1 cellular context compared by ENCODE assay signal in genomic region chr13:79328510-79328909, GRCh38.
A peak's percentile ranks its signal among the peaks of the same experiment; 100 is the strongest.
TF ChIP-seq lines count a peak whose summit lies in the region.

No MANE protein-coding gene starts in this region.

TF ChIP-seq in HepG2, 621 proteins besides CTCF, POLR2A, EP300 and RAD21 (continued from another document):
- TF ChIP-seq MTERF4 (CRISPR knock-in tag; IDR thresholded peaks at IDR 0.05): no peak
- TF ChIP-seq ZNF205 (CRISPR knock-in tag; IDR thresholded peaks at IDR 0.05): no peak
- no peak for TF ChIP-seq JDP2 (CRISPR knock-in tag; IDR thresholded peaks at IDR 0.05; ENCODE audit: borderline replicate concordance)
- no peak for TF ChIP-seq ZNF510 (CRISPR knock-in tag; IDR thresholded peaks at IDR 0.05; ENCODE audit: low read depth)
- no peak for TF ChIP-seq ZGPAT (CRISPR knock-in tag; IDR thresholded peaks at IDR 0.05)
- no peak for TF ChIP-seq EHMT2 (IDR thresholded peaks at IDR 0.05; ENCODE audit: borderline replicate concordance, low read depth, low read length)
- peak; percentile 70 to 90 for TF ChIP-seq MAFK (conservative IDR thresholded peaks at IDR 0.05 in 1 of 2, IDR thresholded peaks at IDR 0.05 in 1 of 2; ENCODE audit: low read length in 2 of 2)
- no peak for TF ChIP-seq CCAR2 (optimal IDR thresholded peaks at IDR 0.05; ENCODE audit: low read depth, low read length)
- no peak for TF ChIP-seq CBX1 (IDR thresholded peaks at IDR 0.05; ENCODE audit: low read depth)
- TF ChIP-seq MAFF (IDR thresholded peaks at IDR 0.05; ENCODE audit: low read depth, low read length): peak; percentile 79
- TF ChIP-seq TEF (CRISPR knock-in tag; IDR thresholded peaks at IDR 0.05): no peak
- no peak for TF ChIP-seq ZNF883 (CRISPR knock-in tag; IDR thresholded peaks at IDR 0.05; ENCODE audit: not compliant biosample characterization)
